In genomic region chr9:129338701-129339445, GRCh38 we compare ENCODE assay signal across 14 cellular contexts.
DNase-seq lines count a peak whose midpoint lies in the region; ATAC-seq and TF ChIP-seq lines count a peak whose summit lies in the region.
"Had no signal": no experiment of that assay in that cellular context is flagged by ENCODE, and none has a peak within 500 bp of the region (broad histone marks: within the 10 kb centered on the region; RNA-seq: fewer than 3 reads in every experiment).

No MANE protein-coding gene starts in this region.

- POLR2A ChIA-PET in WTC11 (lab: Charles Lee), result interaction anchor here (0.6 kb wide), 2 partner anchors 56 to 272 kb away, joined by 3 read pairs; no protein-coding TSS in a partner anchor

- no peak for ATAC-seq in WTC11
- ATAC-seq in HG02623 (IDR thresholded peaks at IDR 0.05; ENCODE audit: unreplicated experiment), result no peak
- no peak for ATAC-seq in GM19351 (IDR thresholded peaks at IDR 0.05; ENCODE audit: unreplicated experiment)
- ATAC-seq: activated CD4-positive, CD25-positive, alpha-beta regulatory T cell treated with anti-CD3 and anti-CD28 coated beads, Interleukin-2, amount 50 U/mL, for 24 hours; foreskin keratinocyte; stimulated activated naive CD8-positive, alpha-beta T cell treated with anti-CD3 and anti-CD28 coated beads, Interleukin-15, amount 100 ng/mL, for 72 hours had no signal

- no peak overlapping the region for H3K4me3 Mint-ChIP-seq in WTC11

- no peak overlapping the region for H3K27ac Mint-ChIP-seq in WTC11
- H3K27ac Mint-ChIP-seq: immature natural killer cell; stimulated activated naive CD8-positive, alpha-beta T cell treated with anti-CD3 and anti-CD28 coated beads, Interleukin-15, amount 100 ng/mL, for 72 hours had no signal

- peak overlapping the region; percentile 27 for H3K27ac ChIP-seq in temporal lobe (ENCODE audit: low read depth, low read length)
- H3K27ac ChIP-seq: foreskin keratinocyte had no signal

- TF ChIP-seq CTCF in WTC11 (IDR thresholded peaks at IDR 0.05), result no peak

- 0 out of 2 replicates have a peak, but pooled peaks cover 4% of the 10 kb centered on the region for H3K36me3 Mint-ChIP-seq in WTC11
- H3K36me3 Mint-ChIP-seq: immature natural killer cell had no signal

- DNase-seq in M059J (ENCODE audit: low read depth) (peak; percentile 39), WTC11 (ENCODE audit: low spot score) (no peak), iris pigment epithelial cell (ENCODE audit: low read depth) (peak; percentile 43), NCI-H2029 treated with DMSO at 0.1 percent for 48 hours (lab: John Stamatoyannopoulos, UW) (no peak)
- DNase-seq: COR-L47; foreskin keratinocyte; immature natural killer cell; MG63; stimulated activated naive CD8-positive, alpha-beta T cell treated with anti-CD3 and anti-CD28 coated beads, Interleukin-15, amount 100 ng/mL, for 72 hours; SW 1271 had no signal

- CTCF ChIA-PET in WTC11 (lab: Charles Lee), result interaction anchor here (0.6 to 1.1 kb wide), 3 partner anchors 270 to 965 kb away, joined by 3 to 7 read pairs (median 4); no protein-coding TSS in a partner anchor

- peaks cover 29% of the 10 kb centered on the region for H3K4me1 Mint-ChIP-seq in WTC11

- H3K9me3 Mint-ChIP-seq in WTC11, result no peaks in the 10 kb centered on the region
- H3K9me3 Mint-ChIP-seq: immature natural killer cell; stimulated activated naive CD8-positive, alpha-beta T cell treated with anti-CD3 and anti-CD28 coated beads, Interleukin-15, amount 100 ng/mL, for 72 hours had no signal

- H3K27me3 Mint-ChIP-seq in WTC11 (ENCODE audit: low read depth), result no peaks in the 10 kb centered on the region; the same call in 1 of the 2 replicates
- H3K27me3 Mint-ChIP-seq: stimulated activated naive CD8-positive, alpha-beta T cell treated with anti-CD3 and anti-CD28 coated beads, Interleukin-15, amount 100 ng/mL, for 72 hours had no signal

TF ChIP-seq in WTC11, 78 proteins besides CTCF, POLR2A, EP300 and RAD21:
- TF ChIP-seq FOXP1 (CRISPR knock-in tag; IDR thresholded peaks at IDR 0.05; ENCODE audit: borderline replicate concordance) (no peak), ZBTB43 (CRISPR knock-in tag; IDR thresholded peaks at IDR 0.05) (0 out of 2 replicates have a peak, but pooled peaks have one; percentile 14), ZSCAN18 (CRISPR knock-in tag; IDR thresholded peaks at IDR 0.05) (peak; percentile 82; the same call in 1 of the 2 replicates)

Comparison
In these comparisons a context has a peak if more than half of its experiments do, and no peak if none do; other contexts are left out.
1. DNase-seq: peak in M059J (single experiment) and iris pigment epithelial cell (single experiment); none in WTC11 (single experiment) and NCI-H2029 treated with DMSO at 0.1 percent for 48 hours (single experiment).